ENCODE assay signal across 1 cellular context in the genomic region with DNA sequence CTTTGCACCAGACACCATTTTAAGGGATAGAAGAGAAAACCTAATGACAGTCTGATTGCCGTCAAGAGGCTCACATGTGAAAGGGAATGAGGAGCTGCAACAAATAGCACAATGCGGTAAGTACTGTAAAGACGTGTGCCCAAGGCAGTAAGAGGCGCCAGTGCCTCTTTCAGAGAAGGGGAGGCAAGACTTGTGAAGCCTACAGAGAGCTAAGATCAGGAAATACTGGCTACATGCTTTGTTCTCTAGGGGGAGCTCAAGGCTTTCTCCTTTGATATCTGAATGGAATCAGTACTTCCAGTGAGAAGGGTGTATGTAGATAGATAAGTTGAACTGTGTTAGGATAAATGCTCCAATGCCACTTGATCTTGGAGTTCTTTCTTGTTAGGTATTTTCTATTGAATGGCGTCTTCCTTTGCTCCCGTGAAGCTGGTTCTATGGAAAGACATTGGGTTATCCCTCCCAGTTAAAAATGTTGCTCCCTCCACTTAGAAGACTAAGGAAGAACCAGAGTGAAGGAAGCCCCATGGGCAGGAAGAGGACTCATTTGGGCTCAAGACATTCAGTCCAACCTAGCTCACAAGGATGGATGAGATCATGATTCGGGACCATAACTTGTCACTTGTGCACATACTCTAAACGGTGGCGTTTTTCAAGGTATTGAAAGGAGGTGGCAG.
TF ChIP-seq lines count a peak whose summit lies in the region.

No MANE protein-coding gene starts in this region.

TF ChIP-seq in GM23338, 12 proteins besides CTCF, POLR2A, EP300 and RAD21 (continued from another document):
- TF ChIP-seq, protein P1, sequence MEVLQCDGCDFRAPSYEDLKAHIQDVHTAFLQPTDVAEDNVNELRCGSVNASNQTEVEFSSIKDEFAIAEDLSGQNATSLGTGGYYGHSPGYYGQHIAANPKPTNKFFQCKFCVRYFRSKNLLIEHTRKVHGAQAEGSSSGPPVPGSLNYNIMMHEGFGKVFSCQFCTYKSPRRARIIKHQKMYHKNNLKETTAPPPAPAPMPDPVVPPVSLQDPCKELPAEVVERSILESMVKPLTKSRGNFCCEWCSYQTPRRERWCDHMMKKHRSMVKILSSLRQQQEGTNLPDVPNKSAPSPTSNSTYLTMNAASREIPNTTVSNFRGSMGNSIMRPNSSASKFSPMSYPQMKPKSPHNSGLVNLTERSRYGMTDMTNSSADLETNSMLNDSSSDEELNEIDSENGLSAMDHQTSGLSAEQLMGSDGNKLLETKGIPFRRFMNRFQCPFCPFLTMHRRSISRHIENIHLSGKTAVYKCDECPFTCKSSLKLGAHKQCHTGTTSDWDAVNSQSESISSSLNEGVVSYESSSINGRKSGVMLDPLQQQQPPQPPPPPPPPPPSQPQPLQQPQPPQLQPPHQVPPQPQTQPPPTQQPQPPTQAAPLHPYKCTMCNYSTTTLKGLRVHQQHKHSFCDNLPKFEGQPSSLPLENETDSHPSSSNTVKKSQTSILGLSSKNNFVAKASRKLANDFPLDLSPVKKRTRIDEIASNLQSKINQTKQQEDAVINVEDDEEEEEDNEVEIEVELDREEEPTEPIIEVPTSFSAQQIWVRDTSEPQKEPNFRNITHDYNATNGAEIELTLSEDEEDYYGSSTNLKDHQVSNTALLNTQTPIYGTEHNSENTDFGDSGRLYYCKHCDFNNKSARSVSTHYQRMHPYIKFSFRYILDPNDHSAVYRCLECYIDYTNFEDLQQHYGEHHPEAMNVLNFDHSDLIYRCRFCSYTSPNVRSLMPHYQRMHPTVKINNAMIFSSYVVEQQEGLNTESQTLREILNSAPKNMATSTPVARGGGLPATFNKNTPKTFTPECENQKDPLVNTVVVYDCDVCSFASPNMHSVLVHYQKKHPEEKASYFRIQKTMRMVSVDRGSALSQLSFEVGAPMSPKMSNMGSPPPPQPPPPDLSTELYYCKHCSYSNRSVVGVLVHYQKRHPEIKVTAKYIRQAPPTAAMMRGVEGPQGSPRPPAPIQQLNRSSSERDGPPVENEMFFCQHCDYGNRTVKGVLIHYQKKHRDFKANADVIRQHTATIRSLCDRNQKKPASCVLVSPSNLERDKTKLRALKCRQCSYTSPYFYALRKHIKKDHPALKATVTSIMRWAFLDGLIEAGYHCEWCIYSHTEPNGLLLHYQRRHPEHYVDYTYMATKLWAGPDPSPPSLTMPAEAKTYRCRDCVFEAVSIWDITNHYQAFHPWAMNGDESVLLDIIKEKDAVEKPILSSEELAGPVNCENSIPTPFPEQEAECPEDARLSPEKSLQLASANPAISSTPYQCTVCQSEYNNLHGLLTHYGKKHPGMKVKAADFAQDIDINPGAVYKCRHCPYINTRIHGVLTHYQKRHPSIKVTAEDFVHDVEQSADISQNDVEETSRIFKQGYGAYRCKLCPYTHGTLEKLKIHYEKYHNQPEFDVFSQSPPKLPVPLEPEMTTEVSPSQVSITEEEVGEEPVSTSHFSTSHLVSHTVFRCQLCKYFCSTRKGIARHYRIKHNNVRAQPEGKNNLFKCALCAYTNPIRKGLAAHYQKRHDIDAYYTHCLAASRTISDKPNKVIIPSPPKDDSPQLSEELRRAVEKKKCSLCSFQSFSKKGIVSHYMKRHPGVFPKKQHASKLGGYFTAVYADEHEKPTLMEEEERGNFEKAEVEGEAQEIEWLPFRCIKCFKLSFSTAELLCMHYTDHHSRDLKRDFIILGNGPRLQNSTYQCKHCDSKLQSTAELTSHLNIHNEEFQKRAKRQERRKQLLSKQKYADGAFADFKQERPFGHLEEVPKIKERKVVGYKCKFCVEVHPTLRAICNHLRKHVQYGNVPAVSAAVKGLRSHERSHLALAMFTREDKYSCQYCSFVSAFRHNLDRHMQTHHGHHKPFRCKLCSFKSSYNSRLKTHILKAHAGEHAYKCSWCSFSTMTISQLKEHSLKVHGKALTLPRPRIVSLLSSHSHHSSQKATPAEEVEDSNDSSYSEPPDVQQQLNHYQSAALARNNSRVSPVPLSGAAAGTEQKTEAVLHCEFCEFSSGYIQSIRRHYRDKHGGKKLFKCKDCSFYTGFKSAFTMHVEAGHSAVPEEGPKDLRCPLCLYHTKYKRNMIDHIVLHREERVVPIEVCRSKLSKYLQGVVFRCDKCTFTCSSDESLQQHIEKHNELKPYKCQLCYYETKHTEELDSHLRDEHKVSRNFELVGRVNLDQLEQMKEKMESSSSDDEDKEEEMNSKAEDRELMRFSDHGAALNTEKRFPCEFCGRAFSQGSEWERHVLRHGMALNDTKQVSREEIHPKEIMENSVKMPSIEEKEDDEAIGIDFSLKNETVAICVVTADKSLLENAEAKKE (CRISPR knock-in tag; IDR thresholded peaks at IDR 0.05): peak; percentile 67
- TF ChIP-seq EZH2 (IDR thresholded peaks at IDR 0.05; ENCODE audit: low read depth, unreplicated experiment): no peak
